Comparison of ENCODE assay signal across 1 cellular context in genomic region chr16:234468-235305, GRCh38.
TF ChIP-seq lines count a peak whose summit lies in the region.

Gene FAM234A (plus strand): TSS chr16:234821. CDS start chr16:254414, 19,593 bp downstream.

TF ChIP-seq in HepG2, 621 proteins besides CTCF, POLR2A, EP300 and RAD21 (continued from another document and continues in another):
- TF ChIP-seq ZFP91 (CRISPR knock-in tag; IDR thresholded peaks at IDR 0.05; ENCODE audit: borderline replicate concordance) (peak; percentile 74; the same call in 1 of the 2 replicates), ARNTL (CRISPR knock-in tag; IDR thresholded peaks at IDR 0.05) (no peak), FUBP1 (CRISPR knock-in tag; IDR thresholded peaks at IDR 0.05; ENCODE audit: borderline replicate concordance) (no peak), NFE2L2 (IDR thresholded peaks at IDR 0.05; ENCODE audit: low read length) (no peak), UBTF (CRISPR knock-in tag; IDR thresholded peaks at IDR 0.05) (peak; percentile 67), JUND (CRISPR knock-in tag; IDR thresholded peaks at IDR 0.05) (no peak), ZNF597 (CRISPR knock-in tag; IDR thresholded peaks at IDR 0.05) (no peak), TBL1XR1 (IDR thresholded peaks at IDR 0.05; ENCODE audit: borderline replicate concordance, low read length, partially characterized antibody) (no peak), PRDM15 (CRISPR knock-in tag; IDR thresholded peaks at IDR 0.05) (no peak), AKAP8 (CRISPR knock-in tag; IDR thresholded peaks at IDR 0.05) (peak; percentile 79; the same call in 1 of the 2 replicates), MYNN (CRISPR knock-in tag; IDR thresholded peaks at IDR 0.05; ENCODE audit: low read depth) (no peak), GPN1 (CRISPR knock-in tag; IDR thresholded peaks at IDR 0.05; ENCODE audit: borderline replicate concordance) (no peak), KDM4B (CRISPR knock-in tag; IDR thresholded peaks at IDR 0.05) (0 out of 2 replicates have a peak, but pooled peaks have one; percentile 32), ZKSCAN8 (CRISPR knock-in tag; IDR thresholded peaks at IDR 0.05; ENCODE audit: borderline replicate concordance) (0 out of 2 replicates have a peak, but pooled peaks have one; percentile 6), ZC3H13 (CRISPR knock-in tag; IDR thresholded peaks at IDR 0.05) (peak; percentile 6), NKX3-1 (CRISPR knock-in tag; IDR thresholded peaks at IDR 0.05) (no peak), TFDP1 (CRISPR knock-in tag; IDR thresholded peaks at IDR 0.05; ENCODE audit: borderline replicate concordance) (peak; percentile 85; the same call in 1 of the 2 replicates), TCF7 (IDR thresholded peaks at IDR 0.05; ENCODE audit: low read depth) (no peak), RERE (CRISPR knock-in tag; IDR thresholded peaks at IDR 0.05; ENCODE audit: low read depth) (no peak), HHEX (CRISPR knock-in tag; IDR thresholded peaks at IDR 0.05) (no peak), ZFP36L2 (CRISPR knock-in tag; IDR thresholded peaks at IDR 0.05) (no peak), MBNL3 (CRISPR knock-in tag; conservative IDR thresholded peaks at IDR 0.05) (no peak), ZNF44 (CRISPR knock-in tag; IDR thresholded peaks at IDR 0.05) (no peak), POLR2G (IDR thresholded peaks at IDR 0.05; ENCODE audit: low read depth, low read length) (peak; percentile 77), BRD4 (CRISPR knock-in tag; IDR thresholded peaks at IDR 0.05) (no peak; the same call in 1 of the 2 replicates), DBP (CRISPR knock-in tag; IDR thresholded peaks at IDR 0.05; ENCODE audit: not compliant biosample characterization) (no peak), ZSCAN5A (CRISPR knock-in tag; IDR thresholded peaks at IDR 0.05; ENCODE audit: borderline replicate concordance) (no peak), ZNF317 (CRISPR knock-in tag; IDR thresholded peaks at IDR 0.05) (0 out of 2 replicates have a peak, but pooled peaks have one; percentile 64), SP4 (CRISPR knock-in tag; IDR thresholded peaks at IDR 0.05) (peak; percentile 95), ARID2 (CRISPR knock-in tag; IDR thresholded peaks at IDR 0.05; ENCODE audit: borderline replicate concordance) (no peak), CHCHD3 (CRISPR knock-in tag; IDR thresholded peaks at IDR 0.05) (no peak), CBFB (CRISPR knock-in tag; IDR thresholded peaks at IDR 0.05) (0 out of 2 replicates have a peak, but pooled peaks have one; percentile 28), FOXM1 (CRISPR knock-in tag; IDR thresholded peaks at IDR 0.05) (no peak), ASH2L (IDR thresholded peaks at IDR 0.05; ENCODE audit: insufficient read length, low read depth, low read length) (peak; percentile 75), CBX1 (IDR thresholded peaks at IDR 0.05; ENCODE audit: low read depth) (no peak), NFIB (CRISPR knock-in tag; IDR thresholded peaks at IDR 0.05; ENCODE audit: borderline replicate concordance) (no peak), RBFOX2 (IDR thresholded peaks at IDR 0.05; ENCODE audit: low read depth, low read length) (peak; percentile 89), MATR3 (CRISPR knock-in tag; IDR thresholded peaks at IDR 0.05) (no peak), ZNF543 (CRISPR knock-in tag; IDR thresholded peaks at IDR 0.05) (no peak), ZNF264 (CRISPR knock-in tag; IDR thresholded peaks at IDR 0.05) (no peak)
